16 cellular contexts compared by ENCODE assay signal in genomic region chr7:95622001-95622549, GRCh38. TPM values are rescaled to one million over a fixed set of nuclear protein-coding genes. Genes with fewer than 3 reads are reported as not detected.
DNase-seq lines count a peak whose midpoint lies in the region; ATAC-seq, FAIRE-seq and TF ChIP-seq lines count a peak whose summit lies in the region.
"Had no signal": no experiment of that assay in that cellular context is flagged by ENCODE, and none has a peak within 500 bp of the region (broad histone marks: within the 10 kb centered on the region; RNA-seq: fewer than 3 reads in every experiment).

No MANE protein-coding gene starts in this region.

- CTCF ChIA-PET in A549 (lab: Yijun Ruan, JAX) = interaction anchor here (0.9 to 1.0 kb wide), 2 partner anchors 64 to 69 kb away, joined by 3 read pairs; no protein-coding TSS in a partner anchor

- H3K4me1 ChIP-seq in A549 (no peaks in the 10 kb centered on the region), gastrocnemius medialis (peaks cover 10 to 14% of the 10 kb centered on the region in 2 donors)
- H3K4me1 ChIP-seq: BLaER1 had no signal

- no peak for TF ChIP-seq EP300 in A549 (IDR thresholded peaks at IDR 0.05)

- H3K27ac ChIP-seq in A549 (peak overlapping the region; percentile 37 to 41; a peak in 2 of 6 replicates), VCaP (peak overlapping the region; percentile 40), gastrocnemius medialis (peak overlapping the region in 2 of 4 donors; percentile 44 to 60)
- H3K27ac ChIP-seq: BLaER1 had no signal

- no peak for FAIRE-seq in A549 (lab: Jason Lieb, UNC)
- FAIRE-seq: A204.1, GM18507 had no signal

- no peak overlapping the region for H3K4me2 ChIP-seq in A549
- H3K4me2 ChIP-seq: BLaER1, GM23338 had no signal

- no peak for TF ChIP-seq RAD21 in A549 (conservative IDR thresholded peaks at IDR 0.05 in 1 of 2, IDR thresholded peaks at IDR 0.05 in 1 of 2)

- intact Hi-C loops in gastrocnemius medialis (cut with DNase I; ENCODE audit: low total_unique reads) = no loop called here

- in situ Hi-C loops in gastrocnemius medialis (cut with MboI; ENCODE audit: low sequenced_read_pairs in 4 of 4) = no loop called here

- TF ChIP-seq CTCF in A549 (IDR thresholded peaks at IDR 0.05) (no peak), VCaP (conservative IDR thresholded peaks at IDR 0.05) (no peak), choroid plexus epithelial cell (conservative IDR thresholded peaks at IDR 0.05; ENCODE audit: low read depth, low read length) (no peak), gastrocnemius medialis (IDR thresholded peaks at IDR 0.05 in 4 of 5, conservative IDR thresholded peaks at IDR 0.05 in 1 of 5) (no peak)

- DNase-seq in A549 (ENCODE audit: low read depth in 1 of 2, low spot score in 1 of 2) (no peak), choroid plexus epithelial cell (ENCODE audit: low read depth) (peak; percentile 17), gastrocnemius medialis (no peak), NCI-H1436 treated with DMSO at 0.1 percent for 48 hours (lab: John Stamatoyannopoulos, UW) (no peak), NCI-H510A (lab: John Stamatoyannopoulos, UW) (no peak), NCI-H1694 treated with DMSO at 0.1 percent for 48 hours (lab: John Stamatoyannopoulos, UW) (no peak)
- DNase-seq: Calu3; CD4-positive, CD25-positive, alpha-beta regulatory T cell; DMS 273 treated with DMSO at 0.1 percent for 48 hours; H7; IMR-90 had no signal

- H3K4me3 ChIP-seq in A549 (no peak overlapping the region), choroid plexus epithelial cell (ENCODE audit: low read depth, low read length) (no peak overlapping the region), gastrocnemius medialis (no peak overlapping the region)
- H3K4me3 ChIP-seq: BLaER1, GM23338 had no signal

- POLR2A ChIA-PET in A549 (lab: Yijun Ruan, JAX) = no interaction called here

- H3K36me3 ChIP-seq in gastrocnemius medialis = no peaks in the 10 kb centered on the region
- H3K36me3 ChIP-seq: BLaER1 had no signal

- no peak for TF ChIP-seq POLR2A in A549 (IDR thresholded peaks at IDR 0.05; ENCODE audit: low read length)
- no peak for TF ChIP-seq POLR2A in gastrocnemius medialis (IDR thresholded peaks at IDR 0.05)

- no peak for ATAC-seq in A549
- ATAC-seq in gastrocnemius medialis = peak; percentile 46 to 57
- ATAC-seq: GM23338 had no signal

- no peaks in the 10 kb centered on the region for H3K27me3 ChIP-seq in gastrocnemius medialis
- H3K27me3 ChIP-seq: BLaER1 had no signal

- no peaks in the 10 kb centered on the region for H3K9me3 ChIP-seq in A549
- no peaks in the 10 kb centered on the region for H3K9me3 ChIP-seq in gastrocnemius medialis
- H3K9me3 ChIP-seq: BLaER1 had no signal

TF ChIP-seq in A549, 52 proteins besides CTCF, POLR2A, EP300 and RAD21:
- no peak for TF ChIP-seq CBX8 (IDR thresholded peaks at IDR 0.05)
- TF ChIP-seq FOSL2 (IDR thresholded peaks at IDR 0.05) = no peak
- no peak for TF ChIP-seq FOSL2 (CRISPR knock-in tag; IDR thresholded peaks at IDR 0.05)
- no peak for TF ChIP-seq MAFK (IDR thresholded peaks at IDR 0.05; ENCODE audit: partially characterized antibody)
- TF ChIP-seq BHLHE40 (IDR thresholded peaks at IDR 0.05; ENCODE audit: low read depth, low read length) = no peak
- TF ChIP-seq ATOH8 (CRISPR knock-in tag; IDR thresholded peaks at IDR 0.05; ENCODE audit: low read depth) = no peak

RNA-seq across cellular contexts. Expression of gene PDK4, which starts 25.8 kb away (rescaled TPM):
- polyA plus RNA-seq in A549 (2011; rRNA removed) = 21.9 and 26.1 TPM in 2 replicates
- 2.4 and 3.0 TPM in 2 replicates for polyA plus RNA-seq in A549 (2012; cell fraction: cytosol; rRNA removed)
- polyA plus RNA-seq in A549 (2012; cell fraction: nucleus; rRNA removed) = 4.0 and 6.2 TPM in 2 replicates
- 5.5 to 8.6 TPM (median 6.5 TPM) in 3 replicates for polyA plus RNA-seq in A549 (2017; fragmentation: RNase III; extraction: RNeasy Plus Mini Kit Qiagen cat#74134 plus additional on column Dnase treatment)
- 13.2 and 14.7 TPM in 2 replicates for polyA minus RNA-seq in A549 (2011; rRNA and poly(A)+ RNA removed)
- 1,000 to 10,000 TPM; 2,371 to 5,827 (median 4,654) TPM for total RNA-seq in gastrocnemius medialis
- total RNA-seq: CD4-positive, CD25-positive, alpha-beta regulatory T cell; GM23338 had no signal
- polyA plus RNA-seq: CD4-positive, CD25-positive, alpha-beta regulatory T cell had no signal

Comparison
In these comparisons a context has a peak if more than half of its experiments do, and no peak if none do; other contexts are left out.
1. ATAC-seq: peak in gastrocnemius medialis (2 of 2); none in A549 (0 of 2).